Comparison of ENCODE assay signal across 1 cellular context in the genomic region with DNA sequence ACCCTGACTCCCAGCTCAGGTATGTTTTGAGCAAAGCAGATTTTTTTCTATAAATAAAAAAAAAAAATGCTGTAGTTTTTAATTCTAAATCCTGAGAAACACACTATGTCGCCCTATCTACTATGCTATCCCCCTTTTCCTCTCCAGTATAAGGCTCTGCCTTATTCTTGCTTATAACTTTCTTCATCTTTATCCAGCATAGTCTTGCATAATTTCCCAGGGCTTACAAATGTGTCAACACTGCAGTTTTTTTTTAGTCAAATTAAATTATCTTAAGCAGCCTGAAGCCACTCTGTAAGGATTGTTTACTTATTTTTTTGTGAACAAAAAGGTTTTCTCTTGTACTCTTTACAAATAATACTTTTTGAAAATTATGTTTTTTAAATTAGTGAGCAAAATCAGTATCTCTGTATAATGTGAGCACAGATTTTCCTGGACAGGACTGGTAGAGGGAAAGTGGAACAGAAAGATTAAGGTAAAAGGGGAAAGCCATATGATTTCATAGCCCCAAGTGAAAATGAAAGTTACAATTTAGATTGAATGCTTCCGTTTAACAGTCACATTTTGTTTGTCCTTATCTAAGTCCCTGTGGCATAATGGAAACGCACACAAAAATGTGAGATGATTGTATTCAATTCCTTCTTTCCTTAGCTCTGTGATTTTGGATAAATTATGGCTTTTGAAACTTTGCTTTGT.
TF ChIP-seq lines count a peak whose summit lies in the region.

No MANE protein-coding gene starts in this region.

TF ChIP-seq in GM23338, 12 proteins besides CTCF, POLR2A, EP300 and RAD21 (continued from another document):
- TF ChIP-seq EZH2phosphoT487 (IDR thresholded peaks at IDR 0.05; ENCODE audit: unreplicated experiment), result no peak
- no peak for TF ChIP-seq POLR2AphosphoS5 (IDR thresholded peaks at IDR 0.05; ENCODE audit: low read depth)
- TF ChIP-seq ZNF462 (CRISPR knock-in tag; IDR thresholded peaks at IDR 0.05), result no peak
- TF ChIP-seq CREB1 (CRISPR knock-in tag; IDR thresholded peaks at IDR 0.05; ENCODE audit: low read depth), result no peak
- no peak for TF ChIP-seq EZH2 (IDR thresholded peaks at IDR 0.05; ENCODE audit: low read depth, unreplicated experiment)
